12 cellular contexts compared by ENCODE assay signal in genomic region chr4:108622828-108623227, GRCh38. TPM values are rescaled to one million over a fixed set of nuclear protein-coding genes. Genes with fewer than 3 reads are reported as not detected.
DNase-seq lines count a peak whose midpoint lies in the region; ATAC-seq and TF ChIP-seq lines count a peak whose summit lies in the region.
"Had no signal": no experiment of that assay in that cellular context is flagged by ENCODE, and none has a peak within 500 bp of the region (broad histone marks: within the 10 kb centered on the region; RNA-seq: fewer than 3 reads in every experiment).

No MANE protein-coding gene starts in this region.

- no peaks in the 10 kb centered on the region for H3K9me3 ChIP-seq in BLaER1 treated with 17β-estradiol and CSF1 and Interleukin-3, amounts not matched to agents 10 nM and 100 nM (replicated peaks in 1 of 11)
- H3K9me3 ChIP-seq in H9 (ENCODE audit: control insufficient read depth, low read depth, low read length) = no peaks in the 10 kb centered on the region
- H3K9me3 ChIP-seq: heart right ventricle had no signal

- TF ChIP-seq POLR2A in erythroblast (IDR thresholded peaks at IDR 0.05; ENCODE audit: low read length) = no peak

- H2AFZ ChIP-seq in H9 (ENCODE audit: low read length) = no peak overlapping the region

- H3K4me3 Mint-ChIP-seq in H9 = peak overlapping the region; percentile 94 to 100
- peak overlapping the region; percentile 99 for H3K4me3 Mint-ChIP-seq in activated T-helper 17 cell treated with anti-CD3 and anti-CD28 coated beads, Interleukin-2, amount 50 U/mL, for 72 hours

- H2BK15ac ChIP-seq in H9 (ENCODE audit: low read depth, low read length) (no peak overlapping the region), mesendoderm (replicated peaks; ENCODE audit: low read depth) (no peak overlapping the region)

- H3K18ac ChIP-seq in H9 (ENCODE audit: insufficient read length, low read depth, low read length) (no peak overlapping the region), mesendoderm (ENCODE audit: low read length) (no peak overlapping the region)

- peak overlapping the region in 2 of 3 experiments; percentile 28 to 86; a peak in 5 of 7 replicates for H3K27ac Mint-ChIP-seq in H9
- H3K27ac Mint-ChIP-seq in activated T-helper 17 cell treated with anti-CD3 and anti-CD28 coated beads, Interleukin-2, amount 50 U/mL, for 72 hours = peak overlapping the region; percentile 99

- ATAC-seq in activated T-helper 17 cell treated with anti-CD3 and anti-CD28 coated beads, Interleukin-2, amount 50 U/mL, for 72 hours (replicated peaks) = no peak
- ATAC-seq: heart right ventricle had no signal

- H4K8ac ChIP-seq in H9 (replicated peaks; ENCODE audit: insufficient read length, low read depth, low read length) (no peak overlapping the region), mesendoderm (ENCODE audit: low read depth, low read length) (no peak overlapping the region)

- no peaks in the 10 kb centered on the region for H3K27me3 Mint-ChIP-seq in H9 (ENCODE audit: low read depth)
- no peaks in the 10 kb centered on the region for H3K27me3 Mint-ChIP-seq in activated T-helper 17 cell treated with anti-CD3 and anti-CD28 coated beads, Interleukin-2, amount 50 U/mL, for 72 hours

- H2BK20ac ChIP-seq in H9 (ENCODE audit: low read depth, low read length, poor library complexity, severe bottlenecking) = no peak overlapping the region

- 100% methylated on average over 1 of the region's 5 CpGs for WGBS in H9 (ENCODE audit: extremely low coverage, insufficient read length, low lambda C conversion rate)
- WGBS in mesendoderm (ENCODE audit: extremely low coverage, insufficient coverage, low lambda C conversion rate) = 100% methylated on average over 1 of the region's 5 CpGs

- H4K91ac ChIP-seq in H9 (ENCODE audit: insufficient read length, low read depth, low read length) = no peak overlapping the region

- TF ChIP-seq CTCF in H9 (conservative IDR thresholded peaks at IDR 0.05) = no peak

- H4K5ac ChIP-seq in H9 (ENCODE audit: insufficient read length, low read depth, low read length) = no peak overlapping the region
- H4K5ac ChIP-seq in mesendoderm (ENCODE audit: low read length) = no peak overlapping the region

- H3K9ac ChIP-seq in BLaER1 treated with 17β-estradiol and CSF1 and Interleukin-3, amounts not matched to agents 10 nM and 100 nM = peak overlapping the region in 10 of 11 experiments; percentile 38 to 97 (median 91); a peak in 17 of 22 replicates
- peak overlapping the region; percentile 46 for H3K9ac ChIP-seq in H9 (ENCODE audit: extremely low read depth, insufficient read length, low read length)
- peak overlapping the region; percentile 19 for H3K9ac ChIP-seq in mesendoderm (ENCODE audit: low read length)

- no peak overlapping the region for H3K27ac ChIP-seq in BLaER1 treated with 17β-estradiol and CSF1 and Interleukin-3, amounts not matched to agents 10 nM and 100 nM
- H3K27ac ChIP-seq in H9 (ENCODE audit: insufficient read length, low read depth, low read length) (no peak overlapping the region), mesendoderm (ENCODE audit: low read depth, low read length) (no peak overlapping the region)
- H3K27ac ChIP-seq: dorsolateral prefrontal cortex, heart right ventricle had no signal

- peaks cover 57 to 68% (median 67%) of the 10 kb centered on the region in 11 experiments for H4K20me1 ChIP-seq in BLaER1 treated with 17β-estradiol and CSF1 and Interleukin-3, amounts not matched to agents 10 nM and 100 nM
- H4K20me1 ChIP-seq in H9 (ENCODE audit: control insufficient read depth, insufficient read depth, insufficient read length) = no peaks in the 10 kb centered on the region

- H2BK12ac ChIP-seq in H9 (ENCODE audit: insufficient read length, low read depth, low read length) = no peak overlapping the region

- 0 out of 5 replicates have a peak, but pooled peaks cover 0 to 3% of the 10 kb centered on the region in 2 experiments for H3K9me3 Mint-ChIP-seq in H9
- no peaks in the 10 kb centered on the region for H3K9me3 Mint-ChIP-seq in activated T-helper 17 cell treated with anti-CD3 and anti-CD28 coated beads, Interleukin-2, amount 50 U/mL, for 72 hours

- peaks cover 15% of the 10 kb centered on the region; the same call in 1 of the 2 replicates for H3K79me2 ChIP-seq in H9 (ENCODE audit: insufficient read depth, low read length)
- H3K79me2 ChIP-seq in mesendoderm (ENCODE audit: control insufficient read depth, insufficient read depth, low read length) = peaks cover 36% of the 10 kb centered on the region

- H3K36me3 Mint-ChIP-seq in H9 (ENCODE audit: insufficient read depth in 1 of 3, low read depth in 3 of 3) = peaks cover 51 to 71% (median 62%) of the 10 kb centered on the region in 3 experiments
- H3K36me3 Mint-ChIP-seq in activated T-helper 17 cell treated with anti-CD3 and anti-CD28 coated beads, Interleukin-2, amount 50 U/mL, for 72 hours (ENCODE audit: low read depth) = peaks cover 79% of the 10 kb centered on the region

- no peak overlapping the region for H3K56ac ChIP-seq in H9 (ENCODE audit: insufficient read length, low read depth, low read length)
- peak overlapping the region; percentile 67 for H3K56ac ChIP-seq in mesendoderm (ENCODE audit: low read length)

- H3K27me3 ChIP-seq in BLaER1 treated with 17β-estradiol and CSF1 and Interleukin-3, amounts not matched to agents 10 nM and 100 nM = no peaks in the 10 kb centered on the region
- H3K27me3 ChIP-seq in H9 (ENCODE audit: insufficient read depth, low read length) = no peaks in the 10 kb centered on the region
- no peaks in the 10 kb centered on the region for H3K27me3 ChIP-seq in mesendoderm (ENCODE audit: insufficient read depth, low read length, poor library complexity)
- H3K27me3 ChIP-seq: dorsolateral prefrontal cortex, heart right ventricle had no signal

- peaks cover 63 to 70% (median 68%) of the 10 kb centered on the region in 11 experiments for H3K36me3 ChIP-seq in BLaER1 treated with 17β-estradiol and CSF1 and Interleukin-3, amounts not matched to agents 10 nM and 100 nM
- H3K36me3 ChIP-seq in mesendoderm (ENCODE audit: control insufficient read depth, insufficient read depth, low read length) = peaks cover 9% of the 10 kb centered on the region

- peaks cover 36 to 47% (median 40%) of the 10 kb centered on the region in 10 experiments for H3K4me1 ChIP-seq in BLaER1 treated with 17β-estradiol and CSF1 and Interleukin-3, amounts not matched to agents 10 nM and 100 nM
- H3K4me1 ChIP-seq in H9 (ENCODE audit: insufficient read depth, low read length) (peaks cover 2% of the 10 kb centered on the region; the same call in 1 of the 2 replicates), mesendoderm (ENCODE audit: control insufficient read depth, low read depth, low read length) (no peaks in the 10 kb centered on the region)

- H2AK5ac ChIP-seq in H9 (ENCODE audit: insufficient read length, low read length) (no peak overlapping the region), mesendoderm (ENCODE audit: low read length) (no peak overlapping the region)

- peak overlapping the region; percentile 85 to 99 (median 93) for H3K4me2 ChIP-seq in BLaER1 treated with 17β-estradiol and CSF1 and Interleukin-3, amounts not matched to agents 10 nM and 100 nM
- H3K4me2 ChIP-seq in H9 (ENCODE audit: insufficient read depth, insufficient read length, low read length) (peak overlapping the region; percentile 23), mesendoderm (ENCODE audit: low read length) (peak overlapping the region; percentile 40)

- peak overlapping the region in 9 of 10 experiments; percentile 11 to 93 (median 81); a peak in 14 of 20 replicates for H3K4me3 ChIP-seq in BLaER1 treated with 17β-estradiol and CSF1 and Interleukin-3, amounts not matched to agents 10 nM and 100 nM
- H3K4me3 ChIP-seq in mesendoderm (ENCODE audit: low read length) = no peak overlapping the region

- H3T11ph ChIP-seq in H9 (ENCODE audit: low read length) = no peak overlapping the region

- peaks cover 25 to 28% of the 10 kb centered on the region in 2 experiments for H3K4me1 Mint-ChIP-seq in H9
- peaks cover 26% of the 10 kb centered on the region for H3K4me1 Mint-ChIP-seq in activated T-helper 17 cell treated with anti-CD3 and anti-CD28 coated beads, Interleukin-2, amount 50 U/mL, for 72 hours

- H3K4ac ChIP-seq in H9 (ENCODE audit: low read depth, low read length) (no peak overlapping the region), mesendoderm (ENCODE audit: low read depth, low read length) (no peak overlapping the region)

- no peak overlapping the region for H2BK120ac ChIP-seq in H9 (ENCODE audit: low read depth, low read length, poor library complexity, severe bottlenecking)
- no peak overlapping the region for H2BK120ac ChIP-seq in mesendoderm (ENCODE audit: low read depth, low read length)

- H3K23me2 ChIP-seq in H9 (ENCODE audit: insufficient read length, low read depth, low read length, poor library complexity, severe bottlenecking) = peaks cover 8% of the 10 kb centered on the region

- H3K79me1 ChIP-seq in H9 (ENCODE audit: insufficient read depth, low read depth, low read length, poor library complexity, severe bottlenecking) = peaks cover 3% of the 10 kb centered on the region
- peaks cover 3% of the 10 kb centered on the region for H3K79me1 ChIP-seq in mesendoderm (ENCODE audit: low read length)

- DNase-seq in H9 = no peak
- DNase-seq in mesendoderm = no peak
- no peak for DNase-seq in pons (ENCODE audit: low spot score)
- no peak for DNase-seq in erythroblast (lab: John Stamatoyannopoulos, UW)
- DNase-seq in SKM-1 treated with dmso at 0.1 percent for 144 hours (lab: John Stamatoyannopoulos, UW; ENCODE audit: unreplicated experiment) = no peak
- no peak for DNase-seq in NCI-H1694 (lab: John Stamatoyannopoulos, UW)
- DNase-seq: dorsolateral prefrontal cortex, heart right ventricle, Kasumi-1, NCI-H446 had no signal

- H3K23ac ChIP-seq in H9 (ENCODE audit: insufficient read length, low read depth, low read length) (no peak overlapping the region), mesendoderm (ENCODE audit: low read length) (no peak overlapping the region)

- no peak overlapping the region for H3K14ac ChIP-seq in H9 (ENCODE audit: insufficient read depth, low read length)

- H2BK5ac ChIP-seq in H9 (ENCODE audit: insufficient read length, low read length) (no peak overlapping the region), mesendoderm (ENCODE audit: low read length) (no peak overlapping the region)

RNA-seq across cellular contexts. Expression of gene RPL34, which starts 2.5 kb away (rescaled TPM):
- 1,375 and 1,393 TPM in 2 replicates for total RNA-seq in H9 (2021)
- total RNA-seq in activated T-helper 17 cell treated with anti-CD3 and anti-CD28 coated beads, Interleukin-2, amount 50 U/mL, for 72 hours = 1,000 to 10,000 TPM; 1,481 to 2,007 TPM
- polyA plus RNA-seq in mesendoderm (2013, experiment 1 of 2) = 2,569 TPM
- 2,565 TPM for polyA plus RNA-seq in mesendoderm (2013, experiment 2 of 2)

RNA-seq across cellular contexts. Expression of gene OSTC, which starts 27.6 kb away (rescaled TPM):
- total RNA-seq in H9 (2021) = 130 and 134 TPM in 2 replicates
- 10 to 100 TPM; 48.8 to 69.7 TPM for total RNA-seq in activated T-helper 17 cell treated with anti-CD3 and anti-CD28 coated beads, Interleukin-2, amount 50 U/mL, for 72 hours
- polyA plus RNA-seq in mesendoderm (2013, experiment 1 of 2) = 276 TPM
- 272 TPM for polyA plus RNA-seq in mesendoderm (2013, experiment 2 of 2)

Comparison
In these comparisons a context has a peak if more than half of its experiments do, and no peak if none do; other contexts are left out.
1. H3K4me2 ChIP-seq: peak in every context shown above with its lines; median percentile 93 in BLaER1 treated with 17β-estradiol and CSF1 and Interleukin-3, amounts not matched to agents 10 nM and 100 nM; 40 in mesendoderm; 23 in H9.
2. H3K9ac ChIP-seq: peak in every context shown above with its lines; median percentile 91 in BLaER1 treated with 17β-estradiol and CSF1 and Interleukin-3, amounts not matched to agents 10 nM and 100 nM; 46 in H9; 19 in mesendoderm.